1 cellular context compared by ENCODE assay signal in the genomic region with DNA sequence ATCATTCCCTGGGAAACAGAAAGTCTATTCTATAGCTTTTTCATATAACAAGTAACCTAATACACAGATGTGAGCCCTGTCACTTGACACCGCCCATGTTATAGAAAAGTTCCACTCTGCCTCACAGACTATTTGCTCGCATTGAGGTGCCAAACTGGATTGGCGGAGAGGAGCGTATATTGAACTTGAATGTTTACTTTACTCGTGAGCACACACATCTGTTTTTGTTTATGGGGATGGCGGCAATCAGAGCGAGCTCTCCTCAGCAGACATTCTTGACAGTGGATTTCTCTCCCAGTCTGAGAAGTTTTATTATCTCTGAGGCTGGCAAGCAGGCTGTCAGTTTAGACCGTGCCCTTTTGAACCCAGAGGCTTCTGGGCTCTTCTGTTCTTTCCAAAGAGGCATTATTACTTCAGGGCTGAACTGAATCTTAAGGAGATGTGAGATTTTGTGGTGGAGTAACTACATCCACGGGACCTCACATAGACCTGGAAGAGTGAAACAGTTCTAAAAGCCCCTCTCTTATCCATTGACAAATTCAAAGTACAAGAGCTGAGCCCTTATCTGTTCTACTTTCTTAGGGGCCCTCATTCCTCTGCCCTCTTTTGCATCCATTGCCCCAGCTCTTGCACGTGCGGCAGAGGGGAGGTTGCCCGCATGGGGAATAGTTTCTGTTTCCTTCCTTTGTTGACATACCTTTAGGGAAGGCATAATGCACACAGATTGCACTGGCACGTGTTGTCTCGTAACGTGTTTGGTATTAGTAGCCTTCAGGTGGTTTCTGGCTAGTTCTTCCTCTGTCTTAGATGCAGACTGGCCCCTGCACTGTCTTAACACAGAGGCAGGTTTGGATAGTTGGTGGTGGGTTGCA.
TF ChIP-seq lines count a peak whose summit lies in the region.

No MANE protein-coding gene starts in this region.

TF ChIP-seq in GM23338, 12 proteins besides CTCF, POLR2A, EP300 and RAD21 (continued from another document):
- TF ChIP-seq, protein P1, sequence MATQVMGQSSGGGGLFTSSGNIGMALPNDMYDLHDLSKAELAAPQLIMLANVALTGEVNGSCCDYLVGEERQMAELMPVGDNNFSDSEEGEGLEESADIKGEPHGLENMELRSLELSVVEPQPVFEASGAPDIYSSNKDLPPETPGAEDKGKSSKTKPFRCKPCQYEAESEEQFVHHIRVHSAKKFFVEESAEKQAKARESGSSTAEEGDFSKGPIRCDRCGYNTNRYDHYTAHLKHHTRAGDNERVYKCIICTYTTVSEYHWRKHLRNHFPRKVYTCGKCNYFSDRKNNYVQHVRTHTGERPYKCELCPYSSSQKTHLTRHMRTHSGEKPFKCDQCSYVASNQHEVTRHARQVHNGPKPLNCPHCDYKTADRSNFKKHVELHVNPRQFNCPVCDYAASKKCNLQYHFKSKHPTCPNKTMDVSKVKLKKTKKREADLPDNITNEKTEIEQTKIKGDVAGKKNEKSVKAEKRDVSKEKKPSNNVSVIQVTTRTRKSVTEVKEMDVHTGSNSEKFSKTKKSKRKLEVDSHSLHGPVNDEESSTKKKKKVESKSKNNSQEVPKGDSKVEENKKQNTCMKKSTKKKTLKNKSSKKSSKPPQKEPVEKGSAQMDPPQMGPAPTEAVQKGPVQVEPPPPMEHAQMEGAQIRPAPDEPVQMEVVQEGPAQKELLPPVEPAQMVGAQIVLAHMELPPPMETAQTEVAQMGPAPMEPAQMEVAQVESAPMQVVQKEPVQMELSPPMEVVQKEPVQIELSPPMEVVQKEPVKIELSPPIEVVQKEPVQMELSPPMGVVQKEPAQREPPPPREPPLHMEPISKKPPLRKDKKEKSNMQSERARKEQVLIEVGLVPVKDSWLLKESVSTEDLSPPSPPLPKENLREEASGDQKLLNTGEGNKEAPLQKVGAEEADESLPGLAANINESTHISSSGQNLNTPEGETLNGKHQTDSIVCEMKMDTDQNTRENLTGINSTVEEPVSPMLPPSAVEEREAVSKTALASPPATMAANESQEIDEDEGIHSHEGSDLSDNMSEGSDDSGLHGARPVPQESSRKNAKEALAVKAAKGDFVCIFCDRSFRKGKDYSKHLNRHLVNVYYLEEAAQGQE (IDR thresholded peaks at IDR 0.05; ENCODE audit: unreplicated experiment), result no peak
- TF ChIP-seq JUNB (IDR thresholded peaks at IDR 0.05; ENCODE audit: unreplicated experiment) (no peak), STAT1 (IDR thresholded peaks at IDR 0.05; ENCODE audit: unreplicated experiment) (no peak), EZH2phosphoT487 (IDR thresholded peaks at IDR 0.05; ENCODE audit: unreplicated experiment) (no peak), EZH2 (IDR thresholded peaks at IDR 0.05; ENCODE audit: low read depth, unreplicated experiment) (no peak), NANOG (IDR thresholded peaks at IDR 0.05; ENCODE audit: borderline replicate concordance) (no peak)
